8 cellular contexts compared by ENCODE assay signal in genomic region chr12:94244165-94245133, GRCh38.
A peak's percentile ranks its signal among the peaks of the same experiment; 100 is the strongest.
DNase-seq lines count a peak whose midpoint lies in the region; ATAC-seq lines count a peak whose summit lies in the region.

No MANE protein-coding gene starts in this region.

- peak; percentile 46 for ATAC-seq in HG03565 (IDR thresholded peaks at IDR 0.05; ENCODE audit: unreplicated experiment)

- peak; percentile 3 to 31 for DNase-seq in activated CD4-positive, alpha-beta T cell treated with anti-CD3 and anti-CD28 coated beads for 4 hours
- no peak for DNase-seq in activated CD4-positive, alpha-beta T cell treated with anti-CD3 and anti-CD28 coated beads for 1 hour
- DNase-seq in activated T-cell treated with anti-CD3 and anti-CD28 coated beads for 24 hours (ENCODE audit: low read depth) (peak; percentile 20), NCI-H2107 treated with DMSO at 0.1 percent for 48 hours (lab: John Stamatoyannopoulos, UW; ENCODE audit: unreplicated experiment) (no peak), HPDE6-E6E7 (ENCODE audit: extremely low spot score) (no peak), COR-L47 (lab: John Stamatoyannopoulos, UW) (no peak)
- DNase-seq in stimulated activated CD4-positive, alpha-beta T cell treated with anti-CD3 and anti-CD28 coated beads, Interleukin-12 subunit alpha, Interleukin-12 subunit beta, amount 100 ng/mL, for 48 hours (ENCODE audit: low read depth in 2 of 3, low spot score in 1 of 3): peak in 2 of 3 donors; percentile 22 to 52

Comparison
In these comparisons a context has a peak if more than half of its experiments do, and no peak if none do; other contexts are left out.
1. DNase-seq: peak in activated CD4-positive, alpha-beta T cell treated with anti-CD3 and anti-CD28 coated beads for 4 hours (2 of 2), activated T-cell treated with anti-CD3 and anti-CD28 coated beads for 24 hours (single experiment) and stimulated activated CD4-positive, alpha-beta T cell treated with anti-CD3 and anti-CD28 coated beads, Interleukin-12 subunit alpha, Interleukin-12 subunit beta, amount 100 ng/mL, for 48 hours (2 of 3); none in activated CD4-positive, alpha-beta T cell treated with anti-CD3 and anti-CD28 coated beads for 1 hour (single experiment), NCI-H2107 treated with DMSO at 0.1 percent for 48 hours (single experiment), HPDE6-E6E7 (single experiment) and COR-L47 (single experiment).